ENCODE assay signal across 10 cellular contexts in genomic region chr3:171846594-171846993, GRCh38. TPM values are rescaled to one million over a fixed set of nuclear protein-coding genes. Genes with fewer than 3 reads are reported as not detected.
A peak's percentile ranks its signal among the peaks of the same experiment; 100 is the strongest.
DNase-seq lines count a peak whose midpoint lies in the region; ATAC-seq and TF ChIP-seq lines count a peak whose summit lies in the region.
"Had no signal": no experiment of that assay in that cellular context is flagged by ENCODE, and none has a peak within 500 bp of the region (broad histone marks: within the 10 kb centered on the region; RNA-seq: fewer than 3 reads in every experiment).

No MANE protein-coding gene starts in this region.

- H3K4me1 ChIP-seq in transverse colon: no peaks in the 10 kb centered on the region

- in situ Hi-C loops in GM13976 (cut with MboI; ENCODE audit: low sequenced_read_pairs, unreplicated experiment) (no loop called here), brain microvascular endothelial cell (cut with HindIII; ENCODE audit: low pct_ligation_motif_present, low sequenced_read_pairs) (no loop called here), transverse colon (cut with MboI; ENCODE audit: low pct_ligation_motif_present in 1 of 4, low pct_unique_long_range_greater_than_20kb in 1 of 4, low sequenced_read_pairs in 3 of 4) (loop anchor here in 2 of 4 donors (25.0 kb wide), 2 partner anchors 209 to 491 kb away; no protein-coding TSS in a partner anchor)

- WGBS in transverse colon (ENCODE audit: low coverage in 1 of 2), 2 donors: 62 to 63% methylated on average over 2 of the region's 2 CpGs

- H3K4me3 ChIP-seq in brain microvascular endothelial cell (ENCODE audit: low read depth, low read length) (no peak overlapping the region), transverse colon (no peak overlapping the region)

- ATAC-seq in GM21390 (IDR thresholded peaks at IDR 0.05; ENCODE audit: unreplicated experiment) (peak; percentile 99), HG03342 (IDR thresholded peaks at IDR 0.05; ENCODE audit: unreplicated experiment) (peak; percentile 97)

- no peak for TF ChIP-seq EP300 in transverse colon (IDR thresholded peaks at IDR 0.05; ENCODE audit: low read depth)

- H3K9me3 ChIP-seq in transverse colon: no peaks in the 10 kb centered on the region

- TF ChIP-seq POLR2A in transverse colon (IDR thresholded peaks at IDR 0.05): no peak

- TF ChIP-seq CTCF in GM13976 (IDR thresholded peaks at IDR 0.05; ENCODE audit: borderline replicate concordance, control extremely low read depth, extremely low read depth, insufficient read depth, missing control alignments) (no peak), brain microvascular endothelial cell (IDR thresholded peaks at IDR 0.05; ENCODE audit: low read depth, low read length, missing control alignments) (no peak), transverse colon (IDR thresholded peaks at IDR 0.05) (no peak)

- H3K36me3 ChIP-seq in brain microvascular endothelial cell (replicated peaks) (no peaks in the 10 kb centered on the region), transverse colon (no peaks in the 10 kb centered on the region)

- intact Hi-C loops in transverse colon (cut with DNase I; ENCODE audit: low total_unique reads): no loop called here

- DNase-seq in GM13976 (ENCODE audit: low spot score): peak; percentile 72
- no peak for DNase-seq in brain microvascular endothelial cell
- DNase-seq in EL: no peak
- no peak for DNase-seq in UCSD-AML1 (lab: John Stamatoyannopoulos, UW; ENCODE audit: unreplicated experiment)
- DNase-seq in transverse colon: no peak
- no peak for DNase-seq in 8988T
- DNase-seq: NCI-H524, nucleus accumbens had no signal

- H3K27ac ChIP-seq in brain microvascular endothelial cell: peak overlapping the region; percentile 44
- H3K27ac ChIP-seq in transverse colon: no peak overlapping the region

- H3K27me3 ChIP-seq in brain microvascular endothelial cell (replicated peaks) (no peaks in the 10 kb centered on the region), transverse colon (no peaks in the 10 kb centered on the region)

RNA-seq across cellular contexts. Expression of gene TMEM212, which starts 3.4 kb away (rescaled TPM):
- total RNA-seq in transverse colon: not detected

RNA-seq across cellular contexts. Expression of gene PLD1, which starts 36.3 kb away (rescaled TPM):
- total RNA-seq in transverse colon: 10 to 100 TPM; 52.1 to 88.3 (median 77.4) TPM
